Comparison of ENCODE assay signal across 1 cellular context in genomic region chr3:100526613-100527346, GRCh38.
TF ChIP-seq lines count a peak whose summit lies in the region.

No MANE protein-coding gene starts in this region.

TF ChIP-seq in SK-N-SH treated with all-trans-retinoic acid at 6 μM for 48 hours, 23 proteins besides CTCF, POLR2A, EP300 and RAD21 (continued from another document):
- no peak for TF ChIP-seq POU6F1 (CRISPR knock-in tag; IDR thresholded peaks at IDR 0.05; ENCODE audit: borderline replicate concordance, low read depth)
TF ChIP-seq in SK-N-SH treated with all-trans-retinoic acid at 6 μM for 48 hours: peak in this region for 0.
